ENCODE assay signal across 9 cellular contexts in genomic region chr12:52074006-52074405, GRCh38. TPM values are rescaled to one million over a fixed set of nuclear protein-coding genes. Genes with fewer than 3 reads are reported as not detected.
A peak's percentile ranks its signal among the peaks of the same experiment; 100 is the strongest.
DNase-seq lines count a peak whose midpoint lies in the region; ATAC-seq and TF ChIP-seq lines count a peak whose summit lies in the region.
"Had no signal": no experiment of that assay in that cellular context is flagged by ENCODE, and none has a peak within 500 bp of the region (broad histone marks: within the 10 kb centered on the region; RNA-seq: fewer than 3 reads in every experiment).

No MANE protein-coding gene starts in this region.

- peaks cover 49% of the 10 kb centered on the region for H3K4me1 Mint-ChIP-seq in brain

- H3K4me2 ChIP-seq in skeletal muscle satellite cell (ENCODE audit: low read length) = peak overlapping the region; percentile 24
- H3K4me2 ChIP-seq: A549 had no signal

- peak overlapping the region in 4 of 5 experiments; percentile 10 to 28 (median 21) for H3K27ac Mint-ChIP-seq in brain

- no peaks in the 10 kb centered on the region for H3K9me3 ChIP-seq in skeletal muscle satellite cell (replicated peaks; ENCODE audit: low read length)
- H3K9me3 ChIP-seq: A549 had no signal

- peaks cover 0 to 2% (median 0%) of the 10 kb centered on the region in 5 experiments for H3K9me3 Mint-ChIP-seq in brain

- H3K36me3 Mint-ChIP-seq in brain = peaks cover 57% of the 10 kb centered on the region

- H3K27me3 Mint-ChIP-seq in brain = peaks cover 13% of the 10 kb centered on the region

- peaks cover 66% of the 10 kb centered on the region for H3K36me3 ChIP-seq in skeletal muscle satellite cell (ENCODE audit: insufficient read depth, low read length)

- H3K4me3 ChIP-seq in skeletal muscle satellite cell (ENCODE audit: low read length) = no peak overlapping the region
- H3K4me3 ChIP-seq: A549 had no signal

- DNase-seq in NCI-H2171 treated with DMSO at 0.1 percent for 48 hours (lab: John Stamatoyannopoulos, UW) (peak; percentile 41), NCI-H2171 (lab: John Stamatoyannopoulos, UW) (no peak), NCI-H2029 treated with DMSO at 0.1 percent for 48 hours (lab: John Stamatoyannopoulos, UW) (peak; percentile 86), NCI-H1930 (lab: John Stamatoyannopoulos, UW) (no peak)

- peak overlapping the region in 2 of 5 experiments; percentile 13 to 39 for H3K4me3 Mint-ChIP-seq in brain

- peak overlapping the region; percentile 37 for H3K9ac ChIP-seq in skeletal muscle satellite cell (ENCODE audit: low read depth, low read length)

- TF ChIP-seq CTCF in brain (conservative IDR thresholded peaks at IDR 0.05) = no peak

- H3K27me3 ChIP-seq in skeletal muscle satellite cell (ENCODE audit: control insufficient read depth, insufficient read depth, low read length) = no peaks in the 10 kb centered on the region

- ATAC-seq in HG02884 (IDR thresholded peaks at IDR 0.05; ENCODE audit: unreplicated experiment) (no peak), GM18909 (IDR thresholded peaks at IDR 0.05; ENCODE audit: poor library complexity, unreplicated experiment) (no peak)
- ATAC-seq: A549 had no signal

- peaks cover 52% of the 10 kb centered on the region for H3K4me1 ChIP-seq in skeletal muscle satellite cell (ENCODE audit: control insufficient read depth, insufficient read depth, low read length)

RNA-seq across cellular contexts. Expression of gene ATG101, which starts 4.2 kb away (rescaled TPM):
- 52.5 TPM for polyA plus RNA-seq in brain (ENCODE audit: insufficient read depth, low read depth, low replicate concordance)
- total RNA-seq in skeletal muscle satellite cell (2012; rRNA removed) = 45.9 and 56.3 TPM in 2 replicates

RNA-seq across cellular contexts. Expression of gene SMIM41, which starts 5.5 kb away (rescaled TPM):
- not detected for polyA plus RNA-seq in brain (ENCODE audit: insufficient read depth, low read depth, low replicate concordance)
- not detected in 2 replicates for total RNA-seq in skeletal muscle satellite cell (2012; rRNA removed)
- polyA plus RNA-seq: A549 had no signal

RNA-seq across cellular contexts. Expression of gene NR4A1, which starts 22.8 kb away (rescaled TPM):
- 26.2 TPM for polyA plus RNA-seq in brain (ENCODE audit: insufficient read depth, low read depth, low replicate concordance)
- 1.1 and 1.5 TPM in 2 replicates for total RNA-seq in skeletal muscle satellite cell (2012; rRNA removed)

Comparison
In these comparisons a context has a peak if more than half of its experiments do, and no peak if none do; other contexts are left out.
1. DNase-seq: peak in NCI-H2171 treated with DMSO at 0.1 percent for 48 hours (single experiment) and NCI-H2029 treated with DMSO at 0.1 percent for 48 hours (single experiment); none in NCI-H2171 (single experiment) and NCI-H1930 (0 of 2).